In the genomic region with DNA sequence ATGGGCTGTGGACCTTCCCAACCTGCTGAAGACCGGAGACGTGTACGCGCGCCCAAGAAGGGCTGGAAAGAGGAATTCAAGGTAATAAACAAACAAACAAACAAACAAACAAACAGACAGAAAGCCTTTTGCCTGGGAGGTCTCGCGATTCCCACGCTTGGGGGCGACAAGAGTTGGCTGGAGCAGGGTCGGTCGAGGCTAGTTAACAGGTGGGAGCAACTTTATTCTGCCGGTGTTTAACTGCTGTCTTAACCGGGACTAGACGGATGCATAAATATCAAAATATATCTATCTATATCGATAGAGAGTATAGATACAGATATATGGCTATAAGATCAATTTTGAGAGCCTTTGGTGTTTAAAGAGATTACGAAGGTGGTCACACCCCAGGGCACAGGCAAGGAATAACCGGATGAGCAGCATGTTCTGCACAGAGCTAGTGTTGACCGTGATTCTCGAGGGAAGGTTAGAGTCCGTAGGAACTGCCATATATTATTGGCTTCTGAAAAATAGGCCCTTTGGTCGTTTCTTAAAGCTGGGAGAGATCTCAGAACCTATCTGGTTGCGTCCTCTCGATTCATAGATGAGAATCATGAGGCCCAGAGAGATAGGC, we compare ENCODE assay signal across 1 cellular context.
TF ChIP-seq lines count a peak whose summit lies in the region.

No MANE protein-coding gene starts in this region.

TF ChIP-seq in HCT116, 20 proteins besides CTCF, POLR2A, EP300 and RAD21 (continued from another document):
- no peak for TF ChIP-seq TCF7L2 (IDR thresholded peaks at IDR 0.05; ENCODE audit: borderline replicate concordance, extremely low read depth, insufficient read depth, insufficient read length)
- TF ChIP-seq SP1 (IDR thresholded peaks at IDR 0.05; ENCODE audit: low read depth), result no peak
- no peak for TF ChIP-seq EGR1 (IDR thresholded peaks at IDR 0.05; ENCODE audit: low read depth)
- no peak for TF ChIP-seq SIN3A (IDR thresholded peaks at IDR 0.05; ENCODE audit: low read depth)
- TF ChIP-seq SRF (IDR thresholded peaks at IDR 0.05; ENCODE audit: low read depth), result no peak
- no peak for TF ChIP-seq YY1 (IDR thresholded peaks at IDR 0.05; ENCODE audit: extremely low read depth, insufficient replicate concordance, low read depth, low read length)
- TF ChIP-seq, protein P1, sequence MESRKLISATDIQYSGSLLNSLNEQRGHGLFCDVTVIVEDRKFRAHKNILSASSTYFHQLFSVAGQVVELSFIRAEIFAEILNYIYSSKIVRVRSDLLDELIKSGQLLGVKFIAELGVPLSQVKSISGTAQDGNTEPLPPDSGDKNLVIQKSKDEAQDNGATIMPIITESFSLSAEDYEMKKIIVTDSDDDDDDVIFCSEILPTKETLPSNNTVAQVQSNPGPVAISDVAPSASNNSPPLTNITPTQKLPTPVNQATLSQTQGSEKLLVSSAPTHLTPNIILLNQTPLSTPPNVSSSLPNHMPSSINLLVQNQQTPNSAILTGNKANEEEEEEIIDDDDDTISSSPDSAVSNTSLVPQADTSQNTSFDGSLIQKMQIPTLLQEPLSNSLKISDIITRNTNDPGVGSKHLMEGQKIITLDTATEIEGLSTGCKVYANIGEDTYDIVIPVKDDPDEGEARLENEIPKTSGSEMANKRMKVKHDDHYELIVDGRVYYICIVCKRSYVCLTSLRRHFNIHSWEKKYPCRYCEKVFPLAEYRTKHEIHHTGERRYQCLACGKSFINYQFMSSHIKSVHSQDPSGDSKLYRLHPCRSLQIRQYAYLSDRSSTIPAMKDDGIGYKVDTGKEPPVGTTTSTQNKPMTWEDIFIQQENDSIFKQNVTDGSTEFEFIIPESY (IDR thresholded peaks at IDR 0.05; ENCODE audit: extremely low read depth, insufficient replicate concordance, low read length), result no peak
